24 cellular contexts compared by ENCODE assay signal in genomic region chr15:80444680-80445251, GRCh38. TPM values are rescaled to one million over a fixed set of nuclear protein-coding genes. Genes with fewer than 3 reads are reported as not detected.
"Had no signal": no experiment of that assay in that cellular context is flagged by ENCODE, and none has a peak within 500 bp of the region (broad histone marks: within the 10 kb centered on the region; RNA-seq: fewer than 3 reads in every experiment).

No MANE protein-coding gene starts in this region.

- H2AFZ ChIP-seq: neural progenitor cell had no signal

- ATAC-seq: activated CD8-positive, alpha-beta memory T cell treated with anti-CD3 and anti-CD28 coated beads, Interleukin-2, amount 10 ng/mL, durations not matched to agents 7 days and 5 days; activated CD8-positive, alpha-beta T cell treated with anti-CD3 and anti-CD28 coated beads for 36 hours; activated naive CD4-positive, alpha-beta T cell treated with anti-CD3 and anti-CD28 coated beads, Interleukin-2, amount 50 U/mL, for 72 hours; foreskin keratinocyte; left lung; naive thymus-derived CD4-positive, alpha-beta T cell; stimulated activated naive CD8-positive, alpha-beta T cell treated with anti-CD3 and anti-CD28 coated beads, Interleukin-15, Interleukin-2, amounts not matched to agents 100 U/mL and 50 U/mL, for 24 hours; T-cell had no signal

- H3K4me1 ChIP-seq: breast epithelium, foreskin keratinocyte, left lung, prostate gland, thyroid gland had no signal

- H3K9me3 Mint-ChIP-seq: activated CD4-positive, alpha-beta T cell treated with anti-CD3 and anti-CD28 coated beads, Interleukin-2, amount 10 ng/mL, durations not matched to agents 7 days and 5 days; activated CD8-positive, alpha-beta T cell treated with anti-CD3 and anti-CD28 coated beads for 36 hours; activated naive CD4-positive, alpha-beta T cell treated with anti-CD3 and anti-CD28 coated beads, Interleukin-2, amount 50 U/mL, for 72 hours; immature natural killer cell; naive thymus-derived CD4-positive, alpha-beta T cell; neural progenitor cell; T-cell; T-helper 2 cell treated with Interferon-gamma antibody and Interleukin-4, amounts not matched to agents 5 μg/mL and 100 μg/mL, for 36 hours had no signal

- H3K9ac ChIP-seq: neural progenitor cell had no signal

- H3K4me3 Mint-ChIP-seq: activated CD4-positive, alpha-beta T cell treated with anti-CD3 and anti-CD28 coated beads, Interleukin-2, amount 10 ng/mL, durations not matched to agents 7 days and 5 days; activated CD8-positive, alpha-beta memory T cell treated with anti-CD3 and anti-CD28 coated beads, Interleukin-2, amount 10 ng/mL, durations not matched to agents 7 days and 5 days; activated CD8-positive, alpha-beta T cell treated with anti-CD3 and anti-CD28 coated beads for 36 hours; immature natural killer cell; naive thymus-derived CD4-positive, alpha-beta T cell; neural progenitor cell; T-cell; T-helper 2 cell treated with Interferon-gamma antibody and Interleukin-4, amounts not matched to agents 5 μg/mL and 100 μg/mL, for 36 hours had no signal

- H3K4me3 ChIP-seq: breast epithelium, coronary artery, left lung, neural progenitor cell, prostate gland, thyroid gland had no signal

- H3K27ac ChIP-seq: breast epithelium, coronary artery, foreskin keratinocyte, left lung, neural progenitor cell, prostate gland, thyroid gland, VCaP had no signal

- H3K9me3 ChIP-seq: breast epithelium, left lung, prostate gland, thyroid gland had no signal

- H3K36me3 ChIP-seq: breast epithelium, left lung, neural progenitor cell, prostate gland, thyroid gland had no signal

- H3K4me1 Mint-ChIP-seq: activated CD4-positive, alpha-beta T cell treated with anti-CD3 and anti-CD28 coated beads, Interleukin-2, amount 10 ng/mL, durations not matched to agents 7 days and 5 days; activated CD8-positive, alpha-beta memory T cell treated with anti-CD3 and anti-CD28 coated beads, Interleukin-2, amount 10 ng/mL, durations not matched to agents 7 days and 5 days; immature natural killer cell; naive thymus-derived CD4-positive, alpha-beta T cell; T-cell had no signal

- H3K36me3 Mint-ChIP-seq: activated CD8-positive, alpha-beta memory T cell treated with anti-CD3 and anti-CD28 coated beads, Interleukin-2, amount 10 ng/mL, durations not matched to agents 7 days and 5 days; activated naive CD4-positive, alpha-beta T cell treated with anti-CD3 and anti-CD28 coated beads, Interleukin-2, amount 50 U/mL, for 72 hours; immature natural killer cell; naive thymus-derived CD4-positive, alpha-beta T cell; neural progenitor cell; T-cell had no signal

- H3K27ac Mint-ChIP-seq: activated CD4-positive, alpha-beta T cell treated with anti-CD3 and anti-CD28 coated beads, Interleukin-2, amount 10 ng/mL, durations not matched to agents 7 days and 5 days; activated CD8-positive, alpha-beta memory T cell treated with anti-CD3 and anti-CD28 coated beads, Interleukin-2, amount 10 ng/mL, durations not matched to agents 7 days and 5 days; activated CD8-positive, alpha-beta T cell treated with anti-CD3 and anti-CD28 coated beads for 36 hours; activated naive CD4-positive, alpha-beta T cell treated with anti-CD3 and anti-CD28 coated beads, Interleukin-2, amount 50 U/mL, for 72 hours; immature natural killer cell; naive thymus-derived CD4-positive, alpha-beta T cell; neural progenitor cell; T-cell; T-helper 2 cell treated with Interferon-gamma antibody and Interleukin-4, amounts not matched to agents 5 μg/mL and 100 μg/mL, for 36 hours had no signal

- H3K27me3 ChIP-seq: breast epithelium, neural progenitor cell, thyroid gland had no signal

- H3K4me2 ChIP-seq: neural progenitor cell had no signal

- DNase-seq: activated CD4-positive, alpha-beta T cell treated with anti-CD3 and anti-CD28 coated beads, Interleukin-2, amount 10 ng/mL, durations not matched to agents 7 days and 5 days; activated CD4-positive, CD25-positive, alpha-beta regulatory T cell treated with anti-CD3 and anti-CD28 coated beads, Interleukin-2, amount 50 U/mL, for 72 hours; activated CD8-positive, alpha-beta memory T cell treated with anti-CD3 and anti-CD28 coated beads, Interleukin-2, amount 10 ng/mL, durations not matched to agents 7 days and 5 days; activated CD8-positive, alpha-beta T cell treated with anti-CD3 and anti-CD28 coated beads for 36 hours; activated T-cell treated with anti-CD3 and anti-CD28 coated beads for 4 hours; effector CD4-positive, alpha-beta T cell; erythroblast; foreskin keratinocyte; immature natural killer cell; kidney glomerular epithelial cell; left lung; naive thymus-derived CD4-positive, alpha-beta T cell; stimulated activated CD4-positive, alpha-beta T cell treated with anti-CD3 and anti-CD28 coated beads, Interleukin-12 subunit alpha, Interleukin-12 subunit beta, amount 100 ng/mL, for 4 hours; stimulated activated CD4-positive, alpha-beta T cell treated with anti-CD3 and anti-CD28 coated beads, Interleukin-4, amount 100 ng/mL, for 4 hours; stimulated activated naive CD8-positive, alpha-beta T cell treated with anti-CD3 and anti-CD28 coated beads, Interleukin-15, Interleukin-2, amounts not matched to agents 100 U/mL and 50 U/mL, for 24 hours; T-cell; thyroid gland had no signal

RNA-seq across cellular contexts. Expression of gene ARNT2, which starts 40.6 kb away (rescaled TPM):
- total RNA-seq: activated CD4-positive, alpha-beta T cell treated with anti-CD3 and anti-CD28 coated beads, Interleukin-2, amount 10 ng/mL, durations not matched to agents 7 days and 5 days; activated CD8-positive, alpha-beta memory T cell treated with anti-CD3 and anti-CD28 coated beads, Interleukin-2, amount 10 ng/mL, durations not matched to agents 7 days and 5 days; activated naive CD4-positive, alpha-beta T cell treated with anti-CD3 and anti-CD28 coated beads, Interleukin-2, amount 50 U/mL, for 72 hours; naive thymus-derived CD4-positive, alpha-beta T cell had no signal
- polyA plus RNA-seq: immature natural killer cell; naive thymus-derived CD4-positive, alpha-beta T cell had no signal
